7 cellular contexts compared by ENCODE assay signal in the genomic region with DNA sequence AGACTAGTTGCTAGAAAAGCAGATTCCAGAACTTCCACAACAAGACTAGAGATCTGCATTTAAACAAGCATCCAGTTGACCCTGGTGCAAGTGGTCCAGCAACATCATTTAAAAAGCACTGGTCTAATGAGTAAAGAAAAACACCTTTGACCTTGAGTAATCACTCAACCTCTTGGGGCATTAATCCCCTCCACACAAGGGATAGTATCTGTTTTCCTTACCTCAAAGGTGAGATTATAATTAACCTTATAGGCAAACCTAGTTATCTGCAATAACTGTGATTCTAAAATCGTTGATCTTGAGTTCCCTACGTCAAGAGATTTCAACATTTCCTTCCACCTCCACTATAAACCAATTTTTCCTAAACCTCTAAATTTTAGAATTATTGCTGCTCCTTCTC. TPM values are rescaled to one million over a fixed set of nuclear protein-coding genes. Genes with fewer than 3 reads are reported as not detected.
A peak's percentile ranks its signal among the peaks of the same experiment; 100 is the strongest.
DNase-seq lines count a peak whose midpoint lies in the region; ATAC-seq and TF ChIP-seq lines count a peak whose summit lies in the region.

No MANE protein-coding gene starts in this region.

- H3K36me3 Mint-ChIP-seq in activated T-helper 1 cell treated with anti-CD3 and anti-CD28 coated beads, Interleukin-12 subunit alpha, Interleukin-12 subunit beta, Interleukin-2, Interleukin-4 antibody, amounts not matched to agents 30 ng/mL and 10 ng/mL and 1 ng/mL, durations not matched to agents 14 hours and 24 hours and 36 hours (ENCODE audit: low read depth) = peaks cover 36% of the 10 kb centered on the region
- H3K36me3 Mint-ChIP-seq in stimulated activated naive B cell treated with anti-CD40 and anti-IgM and Interleukin-4, amounts not matched to agents 10 μg/mL and 1 μg/mL and 100 μg/mL, for 72 hours = peaks cover 11 to 25% of the 10 kb centered on the region in 2 donors

- H3K27ac Mint-ChIP-seq in activated T-helper 1 cell treated with anti-CD3 and anti-CD28 coated beads, Interleukin-12 subunit alpha, Interleukin-12 subunit beta, Interleukin-2, Interleukin-4 antibody, amounts not matched to agents 30 ng/mL and 10 ng/mL and 1 ng/mL, durations not matched to agents 14 hours and 24 hours and 36 hours = peak overlapping the region; percentile 98
- H3K27ac Mint-ChIP-seq in stimulated activated naive B cell treated with anti-CD40 and anti-IgM and Interleukin-4, amounts not matched to agents 10 μg/mL and 1 μg/mL and 100 μg/mL, for 72 hours = peak overlapping the region; percentile 99

- ATAC-seq in stimulated activated naive B cell treated with anti-CD40 and anti-IgM and Interleukin-4, amounts not matched to agents 10 μg/mL and 1 μg/mL and 100 μg/mL, for 72 hours (replicated peaks) = no peak
- no peak for ATAC-seq in HG03520 (IDR thresholded peaks at IDR 0.05; ENCODE audit: unreplicated experiment)

- peak overlapping the region; percentile 89 for H3K9ac ChIP-seq in iPS-18a (ENCODE audit: low read length)

- peak overlapping the region; percentile 79 for H3K4me3 ChIP-seq in HFF-Myc (replicated peaks; ENCODE audit: low read depth, low read length)
- peak overlapping the region; percentile 92 for H3K4me3 ChIP-seq in iPS-18a (ENCODE audit: low read length)

- no peak for TF ChIP-seq CTCF in HFF-Myc (IDR thresholded peaks at IDR 0.05; ENCODE audit: low read depth, low read length, missing control alignments)

- H3K9me3 Mint-ChIP-seq in activated T-helper 1 cell treated with anti-CD3 and anti-CD28 coated beads, Interleukin-12 subunit alpha, Interleukin-12 subunit beta, Interleukin-2, Interleukin-4 antibody, amounts not matched to agents 30 ng/mL and 10 ng/mL and 1 ng/mL, durations not matched to agents 14 hours and 24 hours and 36 hours = peaks cover 3% of the 10 kb centered on the region
- H3K9me3 Mint-ChIP-seq in stimulated activated naive B cell treated with anti-CD40 and anti-IgM and Interleukin-4, amounts not matched to agents 10 μg/mL and 1 μg/mL and 100 μg/mL, for 72 hours = no peaks in the 10 kb centered on the region

- peaks cover 13% of the 10 kb centered on the region for H3K4me1 ChIP-seq in iPS-18a (ENCODE audit: control insufficient read depth, low read depth, low read length)

- no peaks in the 10 kb centered on the region for H3K27me3 ChIP-seq in iPS-18a (ENCODE audit: control insufficient read depth, insufficient read depth, low read length)

- DNase-seq in HFF-Myc (ENCODE audit: extremely low read depth, low read depth) (no peak), NCI-H1048 (lab: John Stamatoyannopoulos, UW) (no peak), NCI-H226 (no peak)
- DNase-seq in activated T-helper 1 cell treated with anti-CD3 and anti-CD28 coated beads, Interleukin-12 subunit alpha, Interleukin-12 subunit beta, Interleukin-2, Interleukin-4 antibody, amounts not matched to agents 30 ng/mL and 10 ng/mL and 1 ng/mL, durations not matched to agents 14 hours and 24 hours and 36 hours (ENCODE audit: low spot score) = no peak
- DNase-seq in stimulated activated naive B cell treated with anti-CD40 and anti-IgM and Interleukin-4, amounts not matched to agents 10 μg/mL and 1 μg/mL and 100 μg/mL, for 72 hours = no peak

- H3K4me1 Mint-ChIP-seq in activated T-helper 1 cell treated with anti-CD3 and anti-CD28 coated beads, Interleukin-12 subunit alpha, Interleukin-12 subunit beta, Interleukin-2, Interleukin-4 antibody, amounts not matched to agents 30 ng/mL and 10 ng/mL and 1 ng/mL, durations not matched to agents 14 hours and 24 hours and 36 hours (ENCODE audit: low read depth) = peaks cover 34% of the 10 kb centered on the region
- H3K4me1 Mint-ChIP-seq in stimulated activated naive B cell treated with anti-CD40 and anti-IgM and Interleukin-4, amounts not matched to agents 10 μg/mL and 1 μg/mL and 100 μg/mL, for 72 hours = peaks cover 9 to 20% of the 10 kb centered on the region in 2 donors

- H3K36me3 ChIP-seq in iPS-18a (ENCODE audit: control insufficient read depth, low read depth, low read length) = peaks cover 15% of the 10 kb centered on the region

- no peaks in the 10 kb centered on the region for H3K27me3 Mint-ChIP-seq in activated T-helper 1 cell treated with anti-CD3 and anti-CD28 coated beads, Interleukin-12 subunit alpha, Interleukin-12 subunit beta, Interleukin-2, Interleukin-4 antibody, amounts not matched to agents 30 ng/mL and 10 ng/mL and 1 ng/mL, durations not matched to agents 14 hours and 24 hours and 36 hours (ENCODE audit: insufficient read depth)
- H3K27me3 Mint-ChIP-seq in stimulated activated naive B cell treated with anti-CD40 and anti-IgM and Interleukin-4, amounts not matched to agents 10 μg/mL and 1 μg/mL and 100 μg/mL, for 72 hours = no peaks in the 10 kb centered on the region

- intact Hi-C loops in activated T-helper 1 cell treated with anti-CD3 and anti-CD28 coated beads, Interleukin-12 subunit alpha, Interleukin-12 subunit beta, Interleukin-2, Interleukin-4 antibody, amounts not matched to agents 30 ng/mL and 10 ng/mL and 1 ng/mL, durations not matched to agents 14 hours and 24 hours and 36 hours (cut with micrococcal nuclease) = loop anchor here (2.0 to 10.0 kb wide), 3 partner anchors 365 to 1207 kb away; a partner anchor contains a TSS

- no peaks in the 10 kb centered on the region for H3K9me3 ChIP-seq in iPS-18a (ENCODE audit: control insufficient read depth, low read depth, low read length)

- H3K4me3 Mint-ChIP-seq in activated T-helper 1 cell treated with anti-CD3 and anti-CD28 coated beads, Interleukin-12 subunit alpha, Interleukin-12 subunit beta, Interleukin-2, Interleukin-4 antibody, amounts not matched to agents 30 ng/mL and 10 ng/mL and 1 ng/mL, durations not matched to agents 14 hours and 24 hours and 36 hours = peak overlapping the region; percentile 94
- H3K4me3 Mint-ChIP-seq in stimulated activated naive B cell treated with anti-CD40 and anti-IgM and Interleukin-4, amounts not matched to agents 10 μg/mL and 1 μg/mL and 100 μg/mL, for 72 hours = peak overlapping the region; percentile 98

- peak overlapping the region; percentile 12 for H3K27ac ChIP-seq in iPS-18a (ENCODE audit: low read length)

RNA-seq across cellular contexts. Expression of a gene that starts 1.1 kb away (rescaled TPM):
- total RNA-seq in activated T-helper 1 cell treated with anti-CD3 and anti-CD28 coated beads, Interleukin-12 subunit alpha, Interleukin-12 subunit beta, Interleukin-2, Interleukin-4 antibody, amounts not matched to agents 30 ng/mL and 10 ng/mL and 1 ng/mL, durations not matched to agents 14 hours and 24 hours and 36 hours = 81.2 and 83.8 TPM in 2 replicates

RNA-seq across cellular contexts. Expression of a gene that starts 13.4 kb away (rescaled TPM):
- total RNA-seq in activated T-helper 1 cell treated with anti-CD3 and anti-CD28 coated beads, Interleukin-12 subunit alpha, Interleukin-12 subunit beta, Interleukin-2, Interleukin-4 antibody, amounts not matched to agents 30 ng/mL and 10 ng/mL and 1 ng/mL, durations not matched to agents 14 hours and 24 hours and 36 hours = 12.6 and 14.6 TPM in 2 replicates
